Comparison of ENCODE assay signal across 2 cellular contexts in the genomic region with DNA sequence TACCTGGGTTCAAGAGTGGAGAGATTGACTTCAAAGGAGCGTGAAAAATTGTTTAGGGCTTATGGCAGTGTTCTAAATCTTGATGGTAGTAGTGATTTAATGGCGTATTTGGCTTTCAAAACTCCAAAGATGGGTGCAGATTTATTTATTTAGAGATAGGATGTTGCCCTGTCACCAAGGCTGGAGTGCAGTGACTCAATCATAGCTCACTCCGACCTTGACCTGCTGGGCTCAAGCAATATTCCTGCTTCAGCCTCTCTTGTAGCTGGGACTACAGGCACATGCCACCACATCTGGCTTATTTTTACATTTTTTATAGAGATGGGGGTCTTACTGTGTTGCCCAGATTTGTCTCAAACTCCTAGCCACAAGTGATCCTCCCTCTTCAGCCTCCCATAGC.
TF ChIP-seq lines count a peak whose summit lies in the region.

No MANE protein-coding gene starts in this region.

TF ChIP-seq in WTC11, 78 proteins besides CTCF, POLR2A, EP300 and RAD21 (continued from another document):
- TF ChIP-seq, protein P1, sequence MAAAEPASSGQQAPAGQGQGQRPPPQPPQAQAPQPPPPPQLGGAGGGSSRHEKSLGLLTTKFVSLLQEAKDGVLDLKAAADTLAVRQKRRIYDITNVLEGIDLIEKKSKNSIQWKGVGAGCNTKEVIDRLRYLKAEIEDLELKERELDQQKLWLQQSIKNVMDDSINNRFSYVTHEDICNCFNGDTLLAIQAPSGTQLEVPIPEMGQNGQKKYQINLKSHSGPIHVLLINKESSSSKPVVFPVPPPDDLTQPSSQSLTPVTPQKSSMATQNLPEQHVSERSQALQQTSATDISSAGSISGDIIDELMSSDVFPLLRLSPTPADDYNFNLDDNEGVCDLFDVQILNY (CRISPR knock-in tag; IDR thresholded peaks at IDR 0.05): no peak
- TF ChIP-seq, protein P2, sequence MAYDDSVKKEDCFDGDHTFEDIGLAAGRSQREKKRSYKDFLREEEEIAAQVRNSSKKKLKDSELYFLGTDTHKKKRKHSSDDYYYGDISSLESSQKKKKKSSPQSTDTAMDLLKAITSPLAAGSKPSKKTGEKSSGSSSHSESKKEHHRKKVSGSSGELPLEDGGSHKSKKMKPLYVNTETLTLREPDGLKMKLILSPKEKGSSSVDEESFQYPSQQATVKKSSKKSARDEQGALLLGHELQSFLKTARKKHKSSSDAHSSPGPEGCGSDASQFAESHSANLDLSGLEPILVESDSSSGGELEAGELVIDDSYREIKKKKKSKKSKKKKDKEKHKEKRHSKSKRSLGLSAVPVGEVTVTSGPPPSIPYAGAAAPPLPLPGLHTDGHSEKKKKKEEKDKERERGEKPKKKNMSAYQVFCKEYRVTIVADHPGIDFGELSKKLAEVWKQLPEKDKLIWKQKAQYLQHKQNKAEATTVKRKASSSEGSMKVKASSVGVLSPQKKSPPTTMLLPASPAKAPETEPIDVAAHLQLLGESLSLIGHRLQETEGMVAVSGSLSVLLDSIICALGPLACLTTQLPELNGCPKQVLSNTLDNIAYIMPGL (CRISPR knock-in tag; IDR thresholded peaks at IDR 0.05): no peak

TF ChIP-seq in liver, 16 proteins besides CTCF, POLR2A, EP300 and RAD21 (continued from another document):
- no peak for TF ChIP-seq ZBTB33 (IDR thresholded peaks at IDR 0.05)
- peak; percentile 84 for TF ChIP-seq YY1 (IDR thresholded peaks at IDR 0.05)
- no peak for TF ChIP-seq FOXA2 (IDR thresholded peaks at IDR 0.05)
- TF ChIP-seq, protein P3, sequence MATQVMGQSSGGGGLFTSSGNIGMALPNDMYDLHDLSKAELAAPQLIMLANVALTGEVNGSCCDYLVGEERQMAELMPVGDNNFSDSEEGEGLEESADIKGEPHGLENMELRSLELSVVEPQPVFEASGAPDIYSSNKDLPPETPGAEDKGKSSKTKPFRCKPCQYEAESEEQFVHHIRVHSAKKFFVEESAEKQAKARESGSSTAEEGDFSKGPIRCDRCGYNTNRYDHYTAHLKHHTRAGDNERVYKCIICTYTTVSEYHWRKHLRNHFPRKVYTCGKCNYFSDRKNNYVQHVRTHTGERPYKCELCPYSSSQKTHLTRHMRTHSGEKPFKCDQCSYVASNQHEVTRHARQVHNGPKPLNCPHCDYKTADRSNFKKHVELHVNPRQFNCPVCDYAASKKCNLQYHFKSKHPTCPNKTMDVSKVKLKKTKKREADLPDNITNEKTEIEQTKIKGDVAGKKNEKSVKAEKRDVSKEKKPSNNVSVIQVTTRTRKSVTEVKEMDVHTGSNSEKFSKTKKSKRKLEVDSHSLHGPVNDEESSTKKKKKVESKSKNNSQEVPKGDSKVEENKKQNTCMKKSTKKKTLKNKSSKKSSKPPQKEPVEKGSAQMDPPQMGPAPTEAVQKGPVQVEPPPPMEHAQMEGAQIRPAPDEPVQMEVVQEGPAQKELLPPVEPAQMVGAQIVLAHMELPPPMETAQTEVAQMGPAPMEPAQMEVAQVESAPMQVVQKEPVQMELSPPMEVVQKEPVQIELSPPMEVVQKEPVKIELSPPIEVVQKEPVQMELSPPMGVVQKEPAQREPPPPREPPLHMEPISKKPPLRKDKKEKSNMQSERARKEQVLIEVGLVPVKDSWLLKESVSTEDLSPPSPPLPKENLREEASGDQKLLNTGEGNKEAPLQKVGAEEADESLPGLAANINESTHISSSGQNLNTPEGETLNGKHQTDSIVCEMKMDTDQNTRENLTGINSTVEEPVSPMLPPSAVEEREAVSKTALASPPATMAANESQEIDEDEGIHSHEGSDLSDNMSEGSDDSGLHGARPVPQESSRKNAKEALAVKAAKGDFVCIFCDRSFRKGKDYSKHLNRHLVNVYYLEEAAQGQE (IDR thresholded peaks at IDR 0.05): no peak
- TF ChIP-seq FOXA1 (IDR thresholded peaks at IDR 0.05): no peak
- no peak for TF ChIP-seq TAF1 (conservative IDR thresholded peaks at IDR 0.05)
- TF ChIP-seq NR2F2 (IDR thresholded peaks at IDR 0.05): peak; percentile 62
- TF ChIP-seq HNF4A (conservative IDR thresholded peaks at IDR 0.05): peak; percentile 56 to 81
- TF ChIP-seq MAX (IDR thresholded peaks at IDR 0.05): no peak
- no peak for TF ChIP-seq GABPA (IDR thresholded peaks at IDR 0.05 in 1 of 2, conservative IDR thresholded peaks at IDR 0.05 in 1 of 2)
- TF ChIP-seq JUND (IDR thresholded peaks at IDR 0.05): peak; percentile 19 to 80
- peak; percentile 77 for TF ChIP-seq ATF3 (IDR thresholded peaks at IDR 0.05)
- peak; percentile 29 for TF ChIP-seq HNF4G (IDR thresholded peaks at IDR 0.05)
- peak; percentile 70 to 85 for TF ChIP-seq RXRA (IDR thresholded peaks at IDR 0.05)
- no peak for TF ChIP-seq EGR1 (IDR thresholded peaks at IDR 0.05; ENCODE audit: low read depth in 2 of 2)
